19 cellular contexts compared by ENCODE assay signal in genomic region chr17:40366861-40367518, GRCh38. TPM values are rescaled to one million over a fixed set of nuclear protein-coding genes. Genes with fewer than 3 reads are reported as not detected.
"Had no signal": no experiment of that assay in that cellular context is flagged by ENCODE, and none has a peak within 500 bp of the region (broad histone marks: within the 10 kb centered on the region; RNA-seq: fewer than 3 reads in every experiment).

No MANE protein-coding gene starts in this region.

- ATAC-seq: activated CD8-positive, alpha-beta memory T cell treated with anti-CD3 and anti-CD28 coated beads, Interleukin-2, amount 10 ng/mL, durations not matched to agents 7 days and 5 days; left cardiac atrium; lower lobe of right lung; sciatic nerve had no signal

- DNase-seq: activated CD8-positive, alpha-beta memory T cell treated with anti-CD3 and anti-CD28 coated beads, Interleukin-2, amount 10 ng/mL, durations not matched to agents 7 days and 5 days; activated gamma-delta T cell; activated T-cell treated with anti-CD3 and anti-CD28 coated beads, Interleukin-2, amount 50 U/mL, for 1 hour; anterior cingulate cortex; brain microvascular endothelial cell; effector memory CD4-positive, alpha-beta T cell; foreskin melanocyte; immature natural killer cell; left cardiac atrium; lower lobe of right lung; stimulated activated CD4-positive, alpha-beta T cell treated with anti-CD3 and anti-CD28 coated beads, Interleukin-1b, Interleukin-23, amount 100 ng/mL, for 48 hours; stomach; testis; upper lobe of left lung had no signal

- H3K36me3 Mint-ChIP-seq: activated CD8-positive, alpha-beta memory T cell treated with anti-CD3 and anti-CD28 coated beads, Interleukin-2, amount 10 ng/mL, durations not matched to agents 7 days and 5 days; immature natural killer cell; mesothelial cell of epicardium had no signal

- H3K9me3 Mint-ChIP-seq: immature natural killer cell, mesothelial cell of epicardium had no signal

- H3K27ac Mint-ChIP-seq: activated CD8-positive, alpha-beta memory T cell treated with anti-CD3 and anti-CD28 coated beads, Interleukin-2, amount 10 ng/mL, durations not matched to agents 7 days and 5 days; dendritic cell treated with granulocyte-macrophage colony-stimulating factor and Interleukin-4, amounts not matched to agents 40 ng/mL and 50 ng/mL, for 4 days; immature natural killer cell; mesothelial cell of epicardium; T-helper 2 cell treated with Interferon-gamma antibody and Interleukin-4, amounts not matched to agents 5 μg/mL and 100 μg/mL, for 36 hours had no signal

- H3K4me3 Mint-ChIP-seq: activated CD8-positive, alpha-beta memory T cell treated with anti-CD3 and anti-CD28 coated beads, Interleukin-2, amount 10 ng/mL, durations not matched to agents 7 days and 5 days; dendritic cell treated with granulocyte-macrophage colony-stimulating factor and Interleukin-4, amounts not matched to agents 40 ng/mL and 50 ng/mL, for 4 days; immature natural killer cell; mesothelial cell of epicardium; T-helper 2 cell treated with Interferon-gamma antibody and Interleukin-4, amounts not matched to agents 5 μg/mL and 100 μg/mL, for 36 hours had no signal

RNA-seq across cellular contexts. Expression of gene GJD3, which starts 2.5 kb away (rescaled TPM):
- total RNA-seq: activated CD8-positive, alpha-beta memory T cell treated with anti-CD3 and anti-CD28 coated beads, Interleukin-2, amount 10 ng/mL, durations not matched to agents 7 days and 5 days; mesothelial cell of epicardium; neural crest cell; sciatic nerve had no signal
